Comparison of ENCODE assay signal across 25 cellular contexts in genomic region chr5:52582313-52582712, GRCh38.
DNase-seq lines count a peak whose midpoint lies in the region; ATAC-seq, FAIRE-seq and TF ChIP-seq lines count a peak whose summit lies in the region.
"Had no signal": no experiment of that assay in that cellular context is flagged by ENCODE, and none has a peak within 500 bp of the region (broad histone marks: within the 10 kb centered on the region; RNA-seq: fewer than 3 reads in every experiment).

No MANE protein-coding gene starts in this region.

- H2AFZ ChIP-seq in GM12878 (ENCODE audit: control insufficient read depth, low read depth, low read length), result no peak overlapping the region

- SMC1A ChIA-PET in GM12878 (lab: Charles Lee; ENCODE audit: uncharacterized antibody, unreplicated experiment), result no interaction called here

- H4K20me1 ChIP-seq in GM12878 (ENCODE audit: control insufficient read depth, insufficient read depth), result no peaks in the 10 kb centered on the region

- TF ChIP-seq RAD21 in GM12878 (IDR thresholded peaks at IDR 0.05; ENCODE audit: insufficient read depth, low read depth, low read length), result 0 out of 2 replicates have a peak, but pooled peaks have one; percentile 12

- no peak overlapping the region for H3K4me2 ChIP-seq in GM12878 (ENCODE audit: control insufficient read depth, insufficient read depth)

- WGBS in GM12878 (ENCODE audit: insufficient coverage, insufficient replicate concordance, low lambda C conversion rate, missing lambda C conversion rate), result 16% methylated on average over 3 of the region's 3 CpGs
- 70% methylated on average over 3 of the region's 3 CpGs for WGBS in suprapubic skin

- DNase-seq in AG04450 (ENCODE audit: low read depth, low spot score) (no peak), NB4 (ENCODE audit: low read depth) (no peak), GM12878 (ENCODE audit: low read depth, low spot score) (no peak), left lung (no peak), H54 (ENCODE audit: insufficient read length, low spot score) (no peak), CD1c-positive myeloid dendritic cell (ENCODE audit: extremely low spot score) (no peak), suprapubic skin (ENCODE audit: low spot score in 2 of 2) (no peak)
- DNase-seq: activated CD4-positive, alpha-beta memory T cell treated with anti-CD3 and anti-CD28 coated beads, Interleukin-2, amount 10 ng/mL, durations not matched to agents 7 days and 5 days; activated naive CD4-positive, alpha-beta T cell treated with anti-CD3 and anti-CD28 coated beads, Interleukin-2, amount 10 ng/mL, durations not matched to agents 7 days and 5 days; DMS153; effector CD8-positive, alpha-beta T cell; esophagus squamous epithelium; GOT3; midbrain; NCI-H1092; NCI-H2029; NK-92 treated with Interleukin-12 subunit alpha and Interleukin-12 subunit beta, amount 100 ng/mL, for 24 hours; SHP77 treated with DMSO at 0.1 percent for 48 hours; T-helper 17 cell; upper lobe of right lung had no signal

- no peaks in the 10 kb centered on the region for H3K79me2 ChIP-seq in GM12878 (ENCODE audit: control insufficient read depth, insufficient read depth, low read length)

- TF ChIP-seq EP300 in GM12878 (IDR thresholded peaks at IDR 0.05; ENCODE audit: borderline replicate concordance in 1 of 2, control insufficient read depth in 1 of 2, low read depth in 2 of 2, low read length in 2 of 2) (no peak), suprapubic skin (IDR thresholded peaks at IDR 0.05) (no peak)

- TF ChIP-seq CTCF in AG04450 (IDR thresholded peaks at IDR 0.05; ENCODE audit: low read depth, low read length), result peak; percentile 24; the same call in 1 of the 2 replicates
- peak; percentile 26 for TF ChIP-seq CTCF in GM12873 (IDR thresholded peaks at IDR 0.05; ENCODE audit: insufficient read depth, low read depth, low read length, missing control alignments)
- TF ChIP-seq CTCF in NB4 (IDR thresholded peaks at IDR 0.05; ENCODE audit: low read depth, low read length), result peak; percentile 14
- peak in 2 of 3 experiments; percentile 9 to 26; a peak in 1 of 6 replicates for TF ChIP-seq CTCF in GM12878 (IDR thresholded peaks at IDR 0.05 in 2 of 3, conservative IDR thresholded peaks at IDR 0.05 in 1 of 3; ENCODE audit: control insufficient read depth in 2 of 3, extremely low read depth in 1 of 3, insufficient read depth in 1 of 3, low read depth in 3 of 3, low read length in 3 of 3)
- TF ChIP-seq CTCF in left lung (IDR thresholded peaks at IDR 0.05), result no peak
- no peak for TF ChIP-seq CTCF in suprapubic skin (IDR thresholded peaks at IDR 0.05)

- TF ChIP-seq POLR2A in NB4 (IDR thresholded peaks at IDR 0.05; ENCODE audit: extremely low read depth, insufficient read length), result no peak
- no peak for TF ChIP-seq POLR2A in GM12878 (IDR thresholded peaks at IDR 0.05; ENCODE audit: low read depth, low read length)
- no peak for TF ChIP-seq POLR2A in H54 (IDR thresholded peaks at IDR 0.05; ENCODE audit: low read depth, low read length)
- no peak for TF ChIP-seq POLR2A in suprapubic skin (IDR thresholded peaks at IDR 0.05)

- FAIRE-seq in GM12878 (lab: Jason Lieb, UNC), result no peak
- FAIRE-seq in H54 (lab: Jason Lieb, UNC), result no peak
- FAIRE-seq: A204.1, K562 had no signal

- H3K4me3 ChIP-seq in AG04450 (ENCODE audit: low read depth, low read length) (no peak overlapping the region), NB4 (ENCODE audit: low read depth, low read length) (no peak overlapping the region), GM12878 (no peak overlapping the region), left lung (no peak overlapping the region), suprapubic skin (no peak overlapping the region)
- H3K4me3 ChIP-seq: ascending aorta, esophagus squamous epithelium, K562, upper lobe of right lung had no signal

- H3K27ac ChIP-seq in AG04450 (ENCODE audit: low read depth, low read length) (no peak overlapping the region), GM12878 (ENCODE audit: control insufficient read depth, insufficient read depth) (no peak overlapping the region), left lung (no peak overlapping the region), suprapubic skin (no peak overlapping the region)
- H3K27ac ChIP-seq: ascending aorta, esophagus squamous epithelium, upper lobe of right lung had no signal

- RAD21 ChIA-PET in GM12878 (lab: Charles Lee; ENCODE audit: unreplicated experiment), result no interaction called here

- H3K27me3 ChIP-seq in AG04450 (ENCODE audit: control insufficient read depth, insufficient read depth, low read length), result no peaks in the 10 kb centered on the region
- H3K27me3 ChIP-seq in GM12878 (replicated peaks in 1 of 2; ENCODE audit: control insufficient read depth in 2 of 2, insufficient read depth in 2 of 2, low read length in 1 of 2), result no peaks in the 10 kb centered on the region
- H3K27me3 ChIP-seq in left lung, result no peaks in the 10 kb centered on the region
- H3K27me3 ChIP-seq in suprapubic skin, result no peaks in the 10 kb centered on the region
- H3K27me3 ChIP-seq: ascending aorta, esophagus squamous epithelium, upper lobe of right lung had no signal

- BruUV-seq in GM12878 (replicated peaks; lab: Mats Ljungman, UMichigan), result no TSS peak

- H3K36me3 ChIP-seq in GM12878 (ENCODE audit: control insufficient read depth in 2 of 2, insufficient read depth in 2 of 2, low read length in 1 of 2), result no peaks in the 10 kb centered on the region
- H3K36me3 ChIP-seq in left lung, result no peaks in the 10 kb centered on the region
- H3K36me3 ChIP-seq in suprapubic skin, result no peaks in the 10 kb centered on the region
- H3K36me3 ChIP-seq: ascending aorta, esophagus squamous epithelium, upper lobe of right lung had no signal

- ATAC-seq in GM12878 (peak; percentile 46; the same call in 1 of the 3 replicates), left lung (no peak)
- ATAC-seq: K562, left lobe of liver, T-helper 17 cell, upper lobe of right lung had no signal

- POLR2A ChIA-PET in AG04450 (lab: Yijun Ruan, JAX), result no interaction called here
- POLR2A ChIA-PET in GM12878 (lab: Charles Lee), result no interaction called here

- in situ Hi-C loops in GM12878 (cut with MboI), result no loop called here

- H3K9me3 ChIP-seq in AG04450 (ENCODE audit: control insufficient read depth, insufficient read depth, low read length) (no peaks in the 10 kb centered on the region), GM12878 (replicated peaks; ENCODE audit: control insufficient read depth, insufficient read depth, low read length) (no peaks in the 10 kb centered on the region), left lung (no peaks in the 10 kb centered on the region), suprapubic skin (no peaks in the 10 kb centered on the region)
- H3K9me3 ChIP-seq: ascending aorta, esophagus squamous epithelium, upper lobe of right lung had no signal

- H3K4me1 ChIP-seq in GM12878 (ENCODE audit: control insufficient read depth, insufficient read depth, low read length) (no peaks in the 10 kb centered on the region), left lung (no peaks in the 10 kb centered on the region), suprapubic skin (no peaks in the 10 kb centered on the region)
- H3K4me1 ChIP-seq: ascending aorta, esophagus squamous epithelium, upper lobe of right lung had no signal

- CTCF ChIA-PET in AG04450 (lab: Charles Lee), result no interaction called here
- CTCF ChIA-PET in GM12878 (lab: Yijun Ruan, JAX), result interaction anchor here (0.8 kb wide), 1 partner anchor 394 kb away, joined by 3 read pairs; no protein-coding TSS in a partner anchor

- intact Hi-C loops in GM12878 (cut with micrococcal nuclease; ENCODE audit: unreplicated experiment) (no loop called here), left lung (cut with DNase I) (no loop called here)

- no peak overlapping the region for H3K9ac ChIP-seq in GM12878 (ENCODE audit: control insufficient read depth, insufficient read depth, low read length)

TF ChIP-seq in GM12878, 131 proteins besides CTCF, POLR2A, EP300 and RAD21:
- no peak for TF ChIP-seq RUNX3 (IDR thresholded peaks at IDR 0.05; ENCODE audit: low read length)
- no peak for TF ChIP-seq MTA2 (IDR thresholded peaks at IDR 0.05; ENCODE audit: low read depth)
- TF ChIP-seq ZBTB33 (IDR thresholded peaks at IDR 0.05), result no peak
- no peak for TF ChIP-seq SUZ12 (IDR thresholded peaks at IDR 0.05; ENCODE audit: unreplicated experiment)
- no peak for TF ChIP-seq RELA (IDR thresholded peaks at IDR 0.05; ENCODE audit: borderline replicate concordance, partially characterized antibody)
- TF ChIP-seq SIX5 (IDR thresholded peaks at IDR 0.05; ENCODE audit: low read depth, low read length, severe bottlenecking), result no peak
- TF ChIP-seq E4F1 (IDR thresholded peaks at IDR 0.05; ENCODE audit: borderline replicate concordance, partially characterized antibody), result no peak

Comparison
In these comparisons a context has a peak if more than half of its experiments do, and no peak if none do; other contexts are left out.
1. CTCF ChIP-seq: peak in AG04450 (single experiment), GM12873 (single experiment), NB4 (single experiment) and GM12878 (2 of 3); none in left lung (0 of 2) and suprapubic skin (0 of 2).